ENCODE assay signal across 1 cellular context in genomic region chr5:132497488-132497997, GRCh38.
TF ChIP-seq lines count a peak whose summit lies in the region.

No MANE protein-coding gene starts in this region.

TF ChIP-seq in HepG2, 621 proteins besides CTCF, POLR2A, EP300 and RAD21 (continues in another document):
- TF ChIP-seq PRDM10 (CRISPR knock-in tag; IDR thresholded peaks at IDR 0.05; ENCODE audit: low read depth) (no peak), NR2C2 (CRISPR knock-in tag; IDR thresholded peaks at IDR 0.05; ENCODE audit: borderline replicate concordance) (no peak), CBX5 (CRISPR knock-in tag; IDR thresholded peaks at IDR 0.05; ENCODE audit: borderline replicate concordance) (no peak), SUZ12 (IDR thresholded peaks at IDR 0.05; ENCODE audit: low read depth, low read length) (no peak), ATM (IDR thresholded peaks at IDR 0.05; ENCODE audit: borderline replicate concordance) (no peak), PATZ1 (CRISPR knock-in tag; IDR thresholded peaks at IDR 0.05) (peak; percentile 58), ZBTB34 (CRISPR knock-in tag; IDR thresholded peaks at IDR 0.05) (no peak), SALL1 (CRISPR knock-in tag; IDR thresholded peaks at IDR 0.05) (0 out of 2 replicates have a peak, but pooled peaks have one; percentile 20), ATF3 (CRISPR knock-in tag; IDR thresholded peaks at IDR 0.05) (peak; percentile 50; the same call in 1 of the 2 replicates), ZNF816 (CRISPR knock-in tag; IDR thresholded peaks at IDR 0.05; ENCODE audit: borderline replicate concordance) (peak; percentile 49; the same call in 1 of the 2 replicates), AKAP8 (CRISPR knock-in tag; IDR thresholded peaks at IDR 0.05) (no peak), ZMYM2 (CRISPR knock-in tag; IDR thresholded peaks at IDR 0.05) (no peak), ZNF136 (CRISPR knock-in tag; IDR thresholded peaks at IDR 0.05; ENCODE audit: low read depth) (no peak), TERF1 (CRISPR knock-in tag; IDR thresholded peaks at IDR 0.05) (no peak), TFAP4 (IDR thresholded peaks at IDR 0.05; ENCODE audit: borderline replicate concordance, low read depth) (peak; percentile 54; the same call in 1 of the 2 replicates), GMEB1 (CRISPR knock-in tag; IDR thresholded peaks at IDR 0.05; ENCODE audit: borderline replicate concordance) (no peak), GLI4 (CRISPR knock-in tag; IDR thresholded peaks at IDR 0.05; ENCODE audit: borderline replicate concordance) (no peak), ZBTB44 (CRISPR knock-in tag; IDR thresholded peaks at IDR 0.05) (no peak), ZNF317 (CRISPR knock-in tag; IDR thresholded peaks at IDR 0.05) (0 out of 2 replicates have a peak, but pooled peaks have one; percentile 2), MIER3 (CRISPR knock-in tag; IDR thresholded peaks at IDR 0.05; ENCODE audit: borderline replicate concordance) (no peak), BCL3 (CRISPR knock-in tag; IDR thresholded peaks at IDR 0.05) (no peak), JUND (CRISPR knock-in tag; IDR thresholded peaks at IDR 0.05) (0 out of 2 replicates have a peak, but pooled peaks have one; percentile 48), ZNF276 (CRISPR knock-in tag; IDR thresholded peaks at IDR 0.05; ENCODE audit: low read depth) (no peak), KLF15 (CRISPR knock-in tag; IDR thresholded peaks at IDR 0.05; ENCODE audit: borderline replicate concordance) (no peak), KLF6 (CRISPR knock-in tag; IDR thresholded peaks at IDR 0.05) (no peak), GMEB2 (CRISPR knock-in tag; IDR thresholded peaks at IDR 0.05; ENCODE audit: low read depth) (no peak), ZNF207 (IDR thresholded peaks at IDR 0.05; ENCODE audit: borderline replicate concordance) (no peak), ZBTB7B (CRISPR knock-in tag; IDR thresholded peaks at IDR 0.05) (no peak), THYN1 (CRISPR knock-in tag; IDR thresholded peaks at IDR 0.05; ENCODE audit: borderline replicate concordance, low read depth) (no peak), ZSCAN22 (CRISPR knock-in tag; IDR thresholded peaks at IDR 0.05) (no peak), ZNF235 (CRISPR knock-in tag; IDR thresholded peaks at IDR 0.05; ENCODE audit: borderline replicate concordance) (no peak), HNRNPUL1 (IDR thresholded peaks at IDR 0.05; ENCODE audit: low read depth, low read length) (no peak), KLF9 (CRISPR knock-in tag; IDR thresholded peaks at IDR 0.05; ENCODE audit: low read depth) (no peak), ETS1 (CRISPR knock-in tag; IDR thresholded peaks at IDR 0.05) (no peak), LCORL (IDR thresholded peaks at IDR 0.05) (no peak), LCORL (CRISPR knock-in tag; IDR thresholded peaks at IDR 0.05) (no peak), ZNF230 (CRISPR knock-in tag; IDR thresholded peaks at IDR 0.05) (no peak), KAT8 (CRISPR knock-in tag; IDR thresholded peaks at IDR 0.05) (no peak), THAP8 (CRISPR knock-in tag; IDR thresholded peaks at IDR 0.05; ENCODE audit: borderline replicate concordance) (no peak), ZNF337 (CRISPR knock-in tag; IDR thresholded peaks at IDR 0.05; ENCODE audit: borderline replicate concordance, low read depth) (no peak), ZFP82 (CRISPR knock-in tag; IDR thresholded peaks at IDR 0.05; ENCODE audit: borderline replicate concordance) (0 out of 2 replicates have a peak, but pooled peaks have one; percentile 38), ZNF484 (CRISPR knock-in tag; IDR thresholded peaks at IDR 0.05; ENCODE audit: borderline replicate concordance, low read depth) (no peak)
